Comparison of ENCODE assay signal across 8 cellular contexts in genomic region chr10:70575874-70576802, GRCh38. TPM values are rescaled to one million over a fixed set of nuclear protein-coding genes. Genes with fewer than 3 reads are reported as not detected.
A peak's percentile ranks its signal among the peaks of the same experiment; 100 is the strongest.
DNase-seq lines count a peak whose midpoint lies in the region; ATAC-seq, FAIRE-seq and TF ChIP-seq lines count a peak whose summit lies in the region.

No MANE protein-coding gene starts in this region.

- H3K4me2 ChIP-seq in BLaER1 treated with 17β-estradiol and CSF1 and Interleukin-3, amounts not matched to agents 10 nM and 100 nM: peak overlapping the region; percentile 75 to 95 (median 85)

- no peak for DNase-seq in GM18507 (ENCODE audit: extremely low spot score, insufficient read length, low read depth)
- DNase-seq in NCI-H2107 (lab: John Stamatoyannopoulos, UW): peak; percentile 38
- peak; percentile 83 for DNase-seq in astrocyte of the spinal cord (ENCODE audit: low read depth, low spot score)
- DNase-seq in mucosa of descending colon: peak in 1 of 3 donors; percentile 61
- no peak for DNase-seq in NCI-H446 (lab: John Stamatoyannopoulos, UW)
- no peak for DNase-seq in superior temporal gyrus (ENCODE audit: extremely low spot score)

- intact Hi-C loops in mucosa of descending colon (cut with DNase I, micrococcal nuclease): no loop called here

- ATAC-seq in HG02852 (IDR thresholded peaks at IDR 0.05; ENCODE audit: unreplicated experiment): peak; percentile 45
- peak; percentile 73 for ATAC-seq in mucosa of descending colon

- peaks cover 0 to 2% (median 0%) of the 10 kb centered on the region in 11 experiments; a peak in 1 of 22 replicates for H3K36me3 ChIP-seq in BLaER1 treated with 17β-estradiol and CSF1 and Interleukin-3, amounts not matched to agents 10 nM and 100 nM
- no peaks in the 10 kb centered on the region for H3K36me3 ChIP-seq in mucosa of descending colon (ENCODE audit: low read depth)

- peak overlapping the region in 5 of 10 experiments; percentile 7 to 25 (median 14); a peak in 5 of 20 replicates for H3K4me3 ChIP-seq in BLaER1 treated with 17β-estradiol and CSF1 and Interleukin-3, amounts not matched to agents 10 nM and 100 nM
- H3K4me3 ChIP-seq in astrocyte of the spinal cord (ENCODE audit: low read depth, low read length) (no peak overlapping the region), mucosa of descending colon (no peak overlapping the region)

- peak; percentile 95 for FAIRE-seq in GM18507 (lab: Jason Lieb, UNC)

- no peak for TF ChIP-seq CTCF in astrocyte of the spinal cord (IDR thresholded peaks at IDR 0.05; ENCODE audit: low read depth, low read length)
- TF ChIP-seq CTCF in mucosa of descending colon (IDR thresholded peaks at IDR 0.05): no peak

- H3K9ac ChIP-seq in BLaER1 treated with 17β-estradiol and CSF1 and Interleukin-3, amounts not matched to agents 10 nM and 100 nM: peak overlapping the region in 8 of 11 experiments; percentile 0 to 62 (median 24); a peak in 10 of 22 replicates

- peaks cover 0 to 21% (median 0%) of the 10 kb centered on the region in 11 experiments; a peak in 4 of 22 replicates for H4K20me1 ChIP-seq in BLaER1 treated with 17β-estradiol and CSF1 and Interleukin-3, amounts not matched to agents 10 nM and 100 nM

- no peaks in the 10 kb centered on the region for H3K9me3 ChIP-seq in BLaER1 treated with 17β-estradiol and CSF1 and Interleukin-3, amounts not matched to agents 10 nM and 100 nM (replicated peaks in 1 of 11)
- no peaks in the 10 kb centered on the region for H3K9me3 ChIP-seq in mucosa of descending colon

- peak overlapping the region in 9 of 11 experiments; percentile 27 to 67 (median 45); a peak in 15 of 22 replicates for H3K27ac ChIP-seq in BLaER1 treated with 17β-estradiol and CSF1 and Interleukin-3, amounts not matched to agents 10 nM and 100 nM

- H3K4me1 ChIP-seq in BLaER1 treated with 17β-estradiol and CSF1 and Interleukin-3, amounts not matched to agents 10 nM and 100 nM: peaks cover 35 to 45% (median 41%) of the 10 kb centered on the region in 10 experiments
- peaks cover 6% of the 10 kb centered on the region for H3K4me1 ChIP-seq in mucosa of descending colon (ENCODE audit: low read depth)

- no peaks in the 10 kb centered on the region for H3K27me3 ChIP-seq in BLaER1 treated with 17β-estradiol and CSF1 and Interleukin-3, amounts not matched to agents 10 nM and 100 nM

- in situ Hi-C loops in astrocyte of the spinal cord (cut with HindIII; ENCODE audit: low sequenced_read_pairs): no loop called here

RNA-seq across cellular contexts. Expression of gene PRF1, which starts 26.4 kb away (rescaled TPM):
- total RNA-seq in mucosa of descending colon: 1 to 10 TPM; 2.5 to 3.7 (median 3.0) TPM

Comparison
In these comparisons a context has a peak if more than half of its experiments do, and no peak if none do; other contexts are left out.
1. DNase-seq: peak in NCI-H2107 (single experiment) and astrocyte of the spinal cord (single experiment); none in GM18507 (single experiment), NCI-H446 (0 of 2) and superior temporal gyrus (single experiment).